In genomic region chr3:136787226-136787793, GRCh38 we compare ENCODE assay signal across 8 cellular contexts. TPM values are rescaled to one million over a fixed set of nuclear protein-coding genes. Genes with fewer than 3 reads are reported as not detected.
DNase-seq lines count a peak whose midpoint lies in the region; ATAC-seq and TF ChIP-seq lines count a peak whose summit lies in the region.

No MANE protein-coding gene starts in this region.

- H3K4me3 ChIP-seq in esophagus squamous epithelium = peak overlapping the region in 2 of 4 donors; percentile 4 to 52

- H3K4me3 Mint-ChIP-seq in T-helper 17 cell = no peak overlapping the region

- WGBS in esophagus squamous epithelium, 2 donors = 51 to 63% methylated on average over 3 of the region's 3 CpGs

- no peak for TF ChIP-seq POLR2A in esophagus squamous epithelium (IDR thresholded peaks at IDR 0.05)

- DNase-seq in Right ventricle myocardium inferior (ENCODE audit: missing footprints) (no peak), cardiac septum (ENCODE audit: low spot score) (no peak), T-helper 17 cell (no peak), esophagus squamous epithelium (lab: John Stamatoyannopoulos, UW) (no peak), pons (ENCODE audit: low spot score) (peak; percentile 44), NCI-H774 (lab: John Stamatoyannopoulos, UW) (no peak)

- H3K27ac ChIP-seq in esophagus squamous epithelium = peak overlapping the region; percentile 32 to 78 (median 68)

- H3K9me3 ChIP-seq in T-helper 17 cell (ENCODE audit: control insufficient read depth, low read length, poor library complexity, severe bottlenecking) (no peaks in the 10 kb centered on the region), esophagus squamous epithelium (no peaks in the 10 kb centered on the region)

- no peak for TF ChIP-seq CTCF in esophagus squamous epithelium (IDR thresholded peaks at IDR 0.05)

- H3K27me3 Mint-ChIP-seq in T-helper 17 cell = peaks cover 10% of the 10 kb centered on the region

- intact Hi-C loops in Right ventricle myocardium inferior (cut with DNase I) = no loop called here
- intact Hi-C loops in cardiac septum (cut with DNase I) = no loop called here
- intact Hi-C loops in esophagus squamous epithelium (cut with DNase I) = no loop called here

- ATAC-seq in Right ventricle myocardium inferior = peak; percentile 56
- ATAC-seq in HG02943 (IDR thresholded peaks at IDR 0.05; ENCODE audit: low read depth, unreplicated experiment) = peak; percentile 65
- peak; percentile 89 for ATAC-seq in T-helper 17 cell
- no peak for ATAC-seq in HG03520 (IDR thresholded peaks at IDR 0.05; ENCODE audit: unreplicated experiment)

- H3K27me3 ChIP-seq in esophagus squamous epithelium = no peaks in the 10 kb centered on the region

- H3K27ac Mint-ChIP-seq in T-helper 17 cell = peak overlapping the region; percentile 9

- peaks cover 13% of the 10 kb centered on the region for H3K4me1 Mint-ChIP-seq in T-helper 17 cell

- H3K4me1 ChIP-seq in esophagus squamous epithelium = peaks cover 0 to 31% (median 12%) of the 10 kb centered on the region in 3 donors

- H3K36me3 Mint-ChIP-seq in T-helper 17 cell (ENCODE audit: low read depth) = no peaks in the 10 kb centered on the region

- no peaks in the 10 kb centered on the region for H3K36me3 ChIP-seq in esophagus squamous epithelium

RNA-seq across cellular contexts. Expression of gene SLC35G2, which starts 31.6 kb away (rescaled TPM):
- 2.1 TPM for total RNA-seq in Right ventricle myocardium inferior
- total RNA-seq in cardiac septum = 4.7 TPM
- under 1 TPM in 1 of 2 donors, not detected in 1; 0.15 TPM for total RNA-seq in T-helper 17 cell
- 1 to 10 TPM in 3 of 4 donors, under 1 TPM in 1; 0.68 to 4.0 (median 3.1) TPM for total RNA-seq in esophagus squamous epithelium

RNA-seq across cellular contexts. Expression of gene STAG1, which starts 35.1 kb away (rescaled TPM):
- 23.6 TPM for total RNA-seq in Right ventricle myocardium inferior
- 24.0 TPM for total RNA-seq in cardiac septum
- total RNA-seq in T-helper 17 cell = 10 to 100 TPM; 46.9 to 48.5 TPM
- total RNA-seq in esophagus squamous epithelium = 10 to 100 TPM; 10.9 to 42.9 (median 24.9) TPM
